ENCODE assay signal across 1 cellular context in the genomic region with DNA sequence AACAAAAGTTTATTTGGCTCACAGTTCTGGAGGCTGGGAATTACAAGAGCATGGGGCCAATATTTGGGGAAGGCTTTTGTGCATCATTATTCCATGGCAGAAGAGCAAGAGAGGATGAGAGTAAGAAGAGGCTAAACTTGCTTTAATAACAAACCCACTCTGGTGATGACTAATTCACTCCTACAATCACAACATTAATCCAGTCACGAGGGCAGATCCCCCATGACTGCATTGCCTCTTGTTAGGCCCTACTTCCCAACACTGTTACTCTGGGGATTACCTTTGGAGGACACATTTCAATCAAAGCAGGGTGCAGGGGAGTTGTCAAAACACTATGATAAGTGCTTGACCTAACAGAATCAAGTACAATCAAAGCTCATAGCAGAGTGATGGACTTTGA.
TF ChIP-seq lines count a peak whose summit lies in the region.

No MANE protein-coding gene starts in this region.

TF ChIP-seq in WTC11, 78 proteins besides CTCF, POLR2A, EP300 and RAD21 (continued from another document):
- TF ChIP-seq, protein P1, sequence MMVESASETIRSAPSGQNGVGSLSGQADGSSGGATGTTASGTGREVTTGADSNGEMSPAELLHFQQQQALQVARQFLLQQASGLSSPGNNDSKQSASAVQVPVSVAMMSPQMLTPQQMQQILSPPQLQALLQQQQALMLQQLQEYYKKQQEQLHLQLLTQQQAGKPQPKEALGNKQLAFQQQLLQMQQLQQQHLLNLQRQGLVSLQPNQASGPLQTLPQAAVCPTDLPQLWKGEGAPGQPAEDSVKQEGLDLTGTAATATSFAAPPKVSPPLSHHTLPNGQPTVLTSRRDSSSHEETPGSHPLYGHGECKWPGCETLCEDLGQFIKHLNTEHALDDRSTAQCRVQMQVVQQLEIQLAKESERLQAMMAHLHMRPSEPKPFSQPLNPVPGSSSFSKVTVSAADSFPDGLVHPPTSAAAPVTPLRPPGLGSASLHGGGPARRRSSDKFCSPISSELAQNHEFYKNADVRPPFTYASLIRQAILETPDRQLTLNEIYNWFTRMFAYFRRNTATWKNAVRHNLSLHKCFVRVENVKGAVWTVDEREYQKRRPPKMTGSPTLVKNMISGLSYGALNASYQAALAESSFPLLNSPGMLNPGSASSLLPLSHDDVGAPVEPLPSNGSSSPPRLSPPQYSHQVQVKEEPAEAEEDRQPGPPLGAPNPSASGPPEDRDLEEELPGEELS (CRISPR knock-in tag; IDR thresholded peaks at IDR 0.05), result no peak
- TF ChIP-seq ZNF396 (CRISPR knock-in tag; IDR thresholded peaks at IDR 0.05; ENCODE audit: borderline replicate concordance), result no peak
TF ChIP-seq in WTC11: peak in this region for 0.
